28 cellular contexts compared by ENCODE assay signal in the genomic region with DNA sequence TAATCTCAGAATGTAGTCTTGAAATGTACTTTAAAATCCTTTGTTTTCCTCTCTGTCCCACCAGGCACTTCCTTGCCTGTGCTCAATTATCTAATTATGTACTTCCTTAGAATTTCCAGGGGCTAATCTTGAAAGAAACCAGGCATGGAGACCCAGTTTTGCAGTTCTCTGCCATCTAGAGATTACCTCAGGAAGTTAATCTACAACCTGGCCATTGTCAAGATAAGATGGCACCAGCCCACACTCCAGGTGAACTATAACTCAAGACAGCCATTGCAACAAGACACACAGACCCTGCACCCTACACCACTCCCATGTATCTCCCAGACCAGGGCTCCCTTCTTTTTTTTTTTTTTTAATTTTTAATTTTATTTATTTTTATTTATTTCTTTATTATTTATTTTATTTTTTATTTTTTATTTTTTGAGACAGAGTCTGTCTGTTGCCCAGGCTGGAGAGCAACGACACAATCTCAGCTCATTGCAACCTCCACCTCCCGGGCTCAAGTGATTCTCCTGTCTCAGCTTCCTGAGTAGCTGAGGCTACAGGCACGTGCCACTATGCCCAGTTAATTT.
"Had no signal": no experiment of that assay in that cellular context is flagged by ENCODE, and none has a peak within 500 bp of the region (broad histone marks: within the 10 kb centered on the region; RNA-seq: fewer than 3 reads in every experiment).

No MANE protein-coding gene starts in this region.

- H3K4me3 Mint-ChIP-seq: activated CD4-positive, alpha-beta T cell treated with anti-CD3 and anti-CD28 coated beads for 36 hours; activated CD8-positive, alpha-beta memory T cell treated with anti-CD3 and anti-CD28 coated beads, Interleukin-2, amount 10 ng/mL, durations not matched to agents 7 days and 5 days; activated CD8-positive, alpha-beta T cell treated with anti-CD3 and anti-CD28 coated beads, Interleukin-2, amount 10 ng/mL, durations not matched to agents 7 days and 5 days; activated naive CD4-positive, alpha-beta T cell treated with anti-CD3 and anti-CD28 coated beads, Interleukin-2, amount 50 U/mL, for 24 hours; naive thymus-derived CD4-positive, alpha-beta T cell; neural crest cell; T-helper 17 cell had no signal

- FAIRE-seq: bronchial epithelial cell, colon, keratinocyte, pancreas had no signal

- H3K36me3 ChIP-seq: gastrocnemius medialis, pancreas, tibial nerve had no signal

- H3K27me3 Mint-ChIP-seq: activated CD4-positive, alpha-beta T cell treated with anti-CD3 and anti-CD28 coated beads for 36 hours; activated CD8-positive, alpha-beta memory T cell treated with anti-CD3 and anti-CD28 coated beads, Interleukin-2, amount 10 ng/mL, durations not matched to agents 7 days and 5 days; T-helper 17 cell had no signal

- H3K4me1 ChIP-seq: gastrocnemius medialis, pancreas, psoas muscle, tibial nerve had no signal

- H3K4me1 Mint-ChIP-seq: activated CD4-positive, alpha-beta T cell treated with anti-CD3 and anti-CD28 coated beads for 36 hours; activated CD8-positive, alpha-beta memory T cell treated with anti-CD3 and anti-CD28 coated beads, Interleukin-2, amount 10 ng/mL, durations not matched to agents 7 days and 5 days; activated naive CD4-positive, alpha-beta T cell treated with anti-CD3 and anti-CD28 coated beads, Interleukin-2, amount 50 U/mL, for 24 hours; naive thymus-derived CD4-positive, alpha-beta T cell; T-helper 17 cell had no signal

- H3K9me3 ChIP-seq: gastrocnemius medialis, pancreas had no signal

- ATAC-seq: activated CD4-positive, alpha-beta T cell treated with anti-CD3 and anti-CD28 coated beads for 36 hours; activated CD8-positive, alpha-beta memory T cell treated with anti-CD3 and anti-CD28 coated beads, Interleukin-2, amount 10 ng/mL, durations not matched to agents 7 days and 5 days; activated CD8-positive, alpha-beta T cell treated with anti-CD3 and anti-CD28 coated beads, Interleukin-2, amount 10 ng/mL, durations not matched to agents 7 days and 5 days; gastrocnemius medialis; left cardiac atrium; naive thymus-derived CD4-positive, alpha-beta T cell; psoas muscle; T-helper 17 cell had no signal

- H3K27ac ChIP-seq: gastrocnemius medialis, pancreas, psoas muscle, tibial nerve had no signal

- H3K27me3 ChIP-seq: gastrocnemius medialis, pancreas, tibial nerve had no signal

- H3K4me3 ChIP-seq: gastrocnemius medialis, pancreas, psoas muscle, tibial nerve had no signal

- H3K9me3 Mint-ChIP-seq: activated naive CD4-positive, alpha-beta T cell treated with anti-CD3 and anti-CD28 coated beads, Interleukin-2, amount 50 U/mL, for 24 hours had no signal

- H3K27ac Mint-ChIP-seq: activated CD4-positive, alpha-beta T cell treated with anti-CD3 and anti-CD28 coated beads for 36 hours; activated CD8-positive, alpha-beta memory T cell treated with anti-CD3 and anti-CD28 coated beads, Interleukin-2, amount 10 ng/mL, durations not matched to agents 7 days and 5 days; activated CD8-positive, alpha-beta T cell treated with anti-CD3 and anti-CD28 coated beads, Interleukin-2, amount 10 ng/mL, durations not matched to agents 7 days and 5 days; activated naive CD4-positive, alpha-beta T cell treated with anti-CD3 and anti-CD28 coated beads, Interleukin-2, amount 50 U/mL, for 24 hours; activated T-helper 2 cell treated with anti-CD3 and anti-CD28 coated beads, Interferon-gamma antibody, Interleukin-2, Interleukin-4, amounts not matched to agents 10 μg/mL and 5 μg/mL and 100 μg/mL, durations not matched to agents 14 hours and 24 hours and 36 hours; naive thymus-derived CD4-positive, alpha-beta T cell; T-helper 17 cell had no signal

- DNase-seq: activated CD4-positive, alpha-beta T cell treated with anti-CD3 and anti-CD28 coated beads for 36 hours; activated CD4-positive, CD25-positive, alpha-beta regulatory T cell; activated CD8-positive, alpha-beta memory T cell treated with anti-CD3 and anti-CD28 coated beads, Interleukin-2, amount 10 ng/mL, durations not matched to agents 7 days and 5 days; activated CD8-positive, alpha-beta T cell treated with anti-CD3 and anti-CD28 coated beads, Interleukin-2, amount 10 ng/mL, durations not matched to agents 7 days and 5 days; activated T-cell treated with anti-CD3 and anti-CD28 coated beads, Interleukin-2, amount 50 U/mL, for 48 hours; effector CD8-positive, alpha-beta T cell; gastrocnemius medialis; glutamatergic neuron; left cardiac atrium; mammary epithelial cell; midbrain; naive thymus-derived CD4-positive, alpha-beta T cell; nucleus accumbens; pancreas; psoas muscle; stimulated activated CD4-positive, alpha-beta T cell treated with anti-CD3 and anti-CD28 coated beads, Interleukin-15, amount 100 ng/mL, for 24 hours; stimulated activated CD4-positive, alpha-beta T cell treated with anti-CD3 and anti-CD28 coated beads, Interleukin-2, amount 100 ng/mL, for 24 hours; stimulated activated naive CD4-positive, alpha-beta T cell; SW 1271; T-helper 17 cell; T1000 had no signal

- H3K36me3 Mint-ChIP-seq: activated CD8-positive, alpha-beta memory T cell treated with anti-CD3 and anti-CD28 coated beads, Interleukin-2, amount 10 ng/mL, durations not matched to agents 7 days and 5 days; activated naive CD4-positive, alpha-beta T cell treated with anti-CD3 and anti-CD28 coated beads, Interleukin-2, amount 50 U/mL, for 24 hours had no signal
